ENCODE assay signal across 1 cellular context in genomic region chr7:7221602-7222038, GRCh38.
TF ChIP-seq lines count a peak whose summit lies in the region.

No MANE protein-coding gene starts in this region.

TF ChIP-seq in IMR-90, 13 proteins besides CTCF, POLR2A, EP300 and RAD21:
- TF ChIP-seq USF2 (IDR thresholded peaks at IDR 0.05; ENCODE audit: low read depth, low read length) (no peak), CEBPB (IDR thresholded peaks at IDR 0.05; ENCODE audit: low read depth, low read length) (peak; percentile 83)
